In the genomic region with DNA sequence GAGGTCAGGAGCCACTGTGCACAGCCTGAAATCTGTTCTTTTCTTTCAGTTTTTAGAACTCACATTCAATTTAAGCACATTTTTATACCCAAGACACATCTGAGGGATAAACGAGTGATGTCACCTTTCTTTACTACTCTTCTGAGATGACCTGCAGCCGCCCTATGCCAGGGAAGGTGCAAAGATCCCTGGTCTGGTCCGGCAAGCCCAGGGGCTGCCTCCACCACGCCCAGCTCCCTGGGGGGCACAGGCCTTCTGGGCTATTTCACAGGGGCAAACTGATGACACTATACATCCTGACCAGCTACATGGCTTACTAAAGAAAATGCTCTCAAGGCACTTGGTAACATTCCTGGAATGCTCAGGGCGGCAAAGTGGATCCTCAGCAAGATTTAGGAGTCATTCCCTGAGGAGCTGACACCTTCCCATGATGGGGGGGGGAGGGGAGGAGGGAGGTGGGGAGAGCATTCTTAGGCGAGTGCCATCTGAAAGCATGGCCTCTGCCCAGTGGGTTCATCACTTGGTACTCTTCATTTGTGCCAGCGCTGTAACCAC, we compare ENCODE assay signal across 21 cellular contexts. TPM values are rescaled to one million over a fixed set of nuclear protein-coding genes. Genes with fewer than 3 reads are reported as not detected.
"Had no signal": no experiment of that assay in that cellular context is flagged by ENCODE, and none has a peak within 500 bp of the region (broad histone marks: within the 10 kb centered on the region; RNA-seq: fewer than 3 reads in every experiment).

No MANE protein-coding gene starts in this region.

- H3K4me1 ChIP-seq: SJCRH30 had no signal

- DNase-seq: KBM-7, NCI-H1092, NCI-H1105 treated with DMSO at 0.1 percent for 48 hours, NCI-H1417 treated with DMSO at 0.1 percent for 48 hours, NCI-H146, NCI-H1694 treated with DMSO at 0.1 percent for 48 hours, NCI-H1930, NCI-H2081, NCI-H2107, NCI-H2171, NCI-H226, NCI-H446, NCI-H510A, NCI-H524 treated with DMSO at 0.1 percent for 48 hours, NCI-H69, NCI-H774, SHP77 treated with DMSO at 0.1 percent for 48 hours, SJCRH30 had no signal

- H3K27ac ChIP-seq: SJCRH30 had no signal

- H3K27me3 ChIP-seq: SJCRH30 had no signal

- H3K4me3 ChIP-seq: SJCRH30 had no signal

- H3K9me3 ChIP-seq: SJCRH30 had no signal

RNA-seq across cellular contexts. Expression of gene MRAP, which starts 11.3 kb away (rescaled TPM):
- total RNA-seq: HT-29, LHCN-M2, MCF 10A, SJCRH30 had no signal
